32 cellular contexts compared by ENCODE assay signal in the genomic region with DNA sequence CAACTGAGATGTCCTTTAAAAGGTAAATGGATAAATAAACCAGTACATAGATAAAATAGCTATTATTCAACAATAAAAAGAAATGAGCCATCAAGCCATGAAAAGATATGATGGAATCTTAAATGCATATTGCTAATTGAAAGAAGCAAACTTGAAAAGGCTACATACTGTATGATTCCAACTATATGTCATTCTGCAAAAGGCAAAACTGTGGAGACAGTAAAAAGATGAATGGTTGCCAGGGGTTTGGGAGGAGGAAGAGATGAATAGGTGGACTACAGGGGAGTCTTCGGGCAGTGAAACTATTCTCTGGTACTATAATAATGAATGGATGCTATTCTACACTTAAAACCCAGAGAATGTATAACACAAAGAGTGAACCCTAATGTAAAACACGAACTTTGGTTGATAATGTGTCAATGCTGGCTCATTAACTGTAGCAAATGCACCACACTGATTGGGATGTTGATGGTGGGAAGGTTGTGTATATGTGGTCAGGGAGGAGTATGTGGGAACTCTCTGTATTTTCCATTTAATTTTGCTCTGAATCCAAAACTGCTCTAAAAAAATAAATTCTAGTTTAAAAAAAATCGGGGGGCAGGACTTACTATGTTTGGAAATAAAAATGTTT.
"Had no signal": no experiment of that assay in that cellular context is flagged by ENCODE, and none has a peak within 500 bp of the region (broad histone marks: within the 10 kb centered on the region; RNA-seq: fewer than 3 reads in every experiment).

No MANE protein-coding gene starts in this region.

- H3K9me3 ChIP-seq: adrenal gland, ascending aorta, body of pancreas had no signal

- H3K4me1 ChIP-seq: adrenal gland, ascending aorta, body of pancreas, breast epithelium had no signal

- H3K4me3 ChIP-seq: adrenal gland, ascending aorta, body of pancreas, breast epithelium, cardiac muscle cell had no signal

- DNase-seq: activated effector memory CD4-positive, alpha-beta T cell treated with anti-CD3 and anti-CD28 coated beads, Interleukin-2, amount 50 U/mL, for 16 hours; activated effector memory CD4-positive, alpha-beta T cell treated with Interleukin-2 at 50 U/mL for 16 hours; activated gamma-delta T cell; activated naive CD4-positive, alpha-beta T cell; activated naive CD4-positive, alpha-beta T cell treated with anti-CD3 and anti-CD28 coated beads for 36 hours; activated naive CD4-positive, alpha-beta T cell treated with anti-CD3 and anti-CD28 coated beads, Interleukin-2, amount 10 ng/mL, durations not matched to agents 7 days and 5 days; activated naive CD4-positive, alpha-beta T cell treated with anti-CD3 and anti-CD28 coated beads, Interleukin-2, amount 50 U/mL, for 16 hours; activated naive CD4-positive, alpha-beta T cell treated with Interleukin-2 at 50 U/mL for 16 hours; activated naive CD8-positive, alpha-beta T cell treated with anti-CD3 and anti-CD28 coated beads for 36 hours; activated naive CD8-positive, alpha-beta T cell treated with anti-CD3 and anti-CD28 coated beads, Interleukin-2, amount 10 ng/mL, durations not matched to agents 7 days and 5 days; activated naive CD8-positive, alpha-beta T cell treated with anti-CD3 and anti-CD28 coated beads, Interleukin-2, amount 50 U/mL, for 24 hours; activated T-cell treated with anti-CD3 and anti-CD28 coated beads, Interleukin-2, amount 50 U/mL, for 24 hours; activated T-cell treated with anti-CD3 and anti-CD28 coated beads, Interleukin-2, amount 50 U/mL, for 4 hours; activated T-cell treated with anti-CD3 and anti-CD28 coated beads, Interleukin-2, amount 50 U/mL, for 48 hours; activated T-cell treated with anti-CD3 and anti-CD28 coated beads, Interleukin-2, amount 50 U/mL, for 72 hours; adrenal gland; amniotic stem cell; amygdala; anterior cingulate cortex; aorta; body of pancreas; brain microvascular endothelial cell; caudate nucleus; central memory CD4-positive, alpha-beta T cell; cerebellar nuclear complex had no signal

- FAIRE-seq: astrocyte, bronchial epithelial cell had no signal

- H3K27ac ChIP-seq: adrenal gland, ascending aorta, body of pancreas, brain microvascular endothelial cell, breast epithelium, cardiac muscle cell had no signal

- H3K27me3 ChIP-seq: ascending aorta, body of pancreas, brain microvascular endothelial cell, breast epithelium, cardiac muscle cell had no signal

- H3K36me3 ChIP-seq: adrenal gland, ascending aorta, brain microvascular endothelial cell, breast epithelium, cardiac muscle cell had no signal

- ATAC-seq: activated naive CD4-positive, alpha-beta T cell treated with anti-CD3 and anti-CD28 coated beads, Interleukin-2, amount 50 U/mL, for 72 hours; activated naive CD8-positive, alpha-beta T cell treated with anti-CD3 and anti-CD28 coated beads, Interleukin-2, amount 50 U/mL, for 24 hours; activated T-cell treated with anti-CD3 and anti-CD28 coated beads, Interleukin-2, amount 50 U/mL, for 4 hours; activated T-cell treated with anti-CD3 and anti-CD28 coated beads, Interleukin-2, amount 50 U/mL, for 72 hours; activated T-helper 17 cell treated with anti-CD3 and anti-CD28 coated beads, Interleukin-2, amount 50 U/mL, for 72 hours; body of pancreas had no signal
